11 cellular contexts compared by ENCODE assay signal in the genomic region with DNA sequence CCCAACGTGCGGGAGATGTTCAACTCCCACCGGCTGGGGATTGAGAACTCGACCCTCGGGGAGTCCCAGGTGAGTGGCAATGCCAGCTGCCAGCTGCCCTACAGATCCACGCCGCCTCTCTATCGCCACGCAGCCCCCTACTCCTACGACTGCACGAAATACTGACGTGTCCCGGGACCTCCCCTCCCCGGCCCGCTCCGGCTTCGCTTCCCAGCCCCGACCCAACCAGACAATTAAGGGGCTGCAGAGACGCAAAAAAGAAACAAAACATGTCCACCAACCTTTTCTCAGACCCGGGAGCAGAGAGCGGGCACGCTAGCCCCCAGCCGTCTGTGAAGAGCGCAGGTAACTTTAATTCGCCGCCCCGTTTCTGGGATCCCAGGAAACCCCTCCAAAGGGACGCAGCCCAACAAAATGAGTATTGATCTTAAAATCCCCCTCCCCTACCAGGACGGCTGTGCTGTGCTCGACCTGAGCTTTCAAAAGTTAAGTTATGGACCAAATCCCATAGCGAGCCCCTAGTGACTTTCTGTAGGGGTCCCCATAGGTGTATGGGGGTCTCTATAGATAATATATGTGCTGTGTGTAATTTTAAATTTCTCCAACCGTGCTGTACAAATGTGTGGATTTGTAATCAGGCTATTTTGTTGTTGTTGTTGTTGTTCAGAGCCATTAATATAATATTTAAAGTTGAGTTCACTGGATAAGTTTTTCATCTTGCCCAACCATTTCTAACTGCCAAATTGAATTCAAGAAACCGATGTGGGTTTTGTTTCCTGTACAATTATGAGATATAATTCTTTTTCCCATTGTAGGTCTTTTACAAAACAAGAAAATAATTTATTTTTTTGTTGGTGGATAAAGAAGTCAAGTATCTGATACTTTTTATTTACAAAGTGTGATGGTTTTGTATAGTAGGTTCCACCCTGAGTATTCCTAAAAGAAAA. TPM values are rescaled to one million over a fixed set of nuclear protein-coding genes. Genes with fewer than 3 reads are reported as not detected.
DNase-seq lines count a peak whose midpoint lies in the region; ATAC-seq, FAIRE-seq and TF ChIP-seq lines count a peak whose summit lies in the region.
"Had no signal": no experiment of that assay in that cellular context is flagged by ENCODE, and none has a peak within 500 bp of the region (broad histone marks: within the 10 kb centered on the region; RNA-seq: fewer than 3 reads in every experiment).

No MANE protein-coding gene starts in this region.

- POLR2A ChIA-PET in IMR-90 (lab: Charles Lee; ENCODE audit: unreplicated experiment), result interaction anchor here (0.5 to 0.6 kb wide), 2 partner anchors 9 to 720 kb away, joined by 3 read pairs; no protein-coding TSS in a partner anchor

- H3K36me3 ChIP-seq in IMR-90 (ENCODE audit: control insufficient read depth, insufficient read depth, low read length), result no peaks in the 10 kb centered on the region

- H3K56ac ChIP-seq in IMR-90 (ENCODE audit: extremely low read depth, insufficient read depth, low read length), result peak overlapping the region; percentile 54; the same call in 1 of the 2 replicates

- peak overlapping the region; percentile 76 for H3K18ac ChIP-seq in IMR-90 (ENCODE audit: low read depth, low read length)

- peak overlapping the region; percentile 74; the same call in 1 of the 2 replicates for H2BK120ac ChIP-seq in IMR-90 (ENCODE audit: low read depth, low read length)

- no peak for TF ChIP-seq RAD21 in IMR-90 (IDR thresholded peaks at IDR 0.05; ENCODE audit: low read length)

- peaks cover 8% of the 10 kb centered on the region for H3K4me1 ChIP-seq in IMR-90 (ENCODE audit: control insufficient read depth, insufficient read depth, low read length)

- no peaks in the 10 kb centered on the region for H3K36me3 Mint-ChIP-seq in naive B cell
- H3K36me3 Mint-ChIP-seq: CD8-positive, alpha-beta memory T cell had no signal

- ATAC-seq in IMR-90 (ENCODE audit: low read depth), result no peak
- ATAC-seq in naive B cell (ENCODE audit: low read depth in 2 of 2), result no peak
- no peak for ATAC-seq in HG02973 (IDR thresholded peaks at IDR 0.05; ENCODE audit: unreplicated experiment)

- intact Hi-C loops in IMR-90 (cut with micrococcal nuclease), result loop anchor here (10.0 kb wide), 1 partner anchor 1066 kb away; no protein-coding TSS in a partner anchor

- no peak for TF ChIP-seq CTCF in IMR-90 (conservative IDR thresholded peaks at IDR 0.05; ENCODE audit: low read depth, low read length)

- H2AK5ac ChIP-seq in IMR-90 (ENCODE audit: low read depth, low read length), result peak overlapping the region; percentile 21

- H2AFZ ChIP-seq in IMR-90 (replicated peaks; ENCODE audit: low read length, poor library complexity), result peak overlapping the region; percentile 69

- peak overlapping the region; percentile 97 for H3K4me2 ChIP-seq in IMR-90 (ENCODE audit: low read depth, low read length)

- peaks cover 59 to 81% (median 60%) of the 10 kb centered on the region in 3 donors for H3K27me3 Mint-ChIP-seq in naive B cell

- no peak overlapping the region for H2BK20ac ChIP-seq in IMR-90 (ENCODE audit: low read depth, low read length)

- H3K9me1 ChIP-seq in IMR-90 (ENCODE audit: insufficient read depth, low read length), result peaks cover 2% of the 10 kb centered on the region; the same call in 1 of the 2 replicates

- WGBS in IMR-90 (ENCODE audit: extremely low coverage in 2 of 2, insufficient read length in 1 of 2), 2 experiments, result 10% methylated on average over 9 of the region's 33 CpGs; no CpG with 5 or more reads in 1 of the 2 experiments

- H3K4me1 Mint-ChIP-seq in naive B cell, result peaks cover 9 to 28% (median 23%) of the 10 kb centered on the region in 3 donors

- peak overlapping the region; percentile 98 for H3K9ac ChIP-seq in IMR-90 (ENCODE audit: low read depth, low read length)

- peak overlapping the region in 3 of 6 donors; percentile 69 to 97 (median 85) for H3K27ac Mint-ChIP-seq in naive B cell

- no TSS peak for BruUV-seq in IMR-90 (replicated peaks; lab: Mats Ljungman, UMichigan)

- dilution Hi-C loops in IMR-90 (cut with HindIII; ENCODE audit: low sequenced_read_pairs, unreplicated experiment), result no loop called here

- peaks cover 11 to 39% of the 10 kb centered on the region in 2 experiments for H3K79me1 ChIP-seq in IMR-90 (ENCODE audit: low read depth in 1 of 2, low read length in 2 of 2)

- H3K4ac ChIP-seq in IMR-90 (ENCODE audit: low read depth, low read length), result peak overlapping the region; percentile 86

- FAIRE-seq in A204.1 (lab: Jason Lieb, UNC), result peak; percentile 27
- FAIRE-seq in endometrium (lab: Jason Lieb, UNC), result peak; percentile 18

- H3K27ac ChIP-seq in IMR-90 (ENCODE audit: insufficient read depth, low read length), result peak overlapping the region; percentile 96

- H3K23ac ChIP-seq in IMR-90 (ENCODE audit: low read depth, low read length), result peak overlapping the region; percentile 91

- H2AK9ac ChIP-seq in IMR-90 (replicated peaks; ENCODE audit: low read depth, low read length, poor library complexity), result peak overlapping the region; percentile 84

- H3K4me3 Mint-ChIP-seq in naive B cell, result peak overlapping the region in 5 of 8 donors; percentile 12 to 62 (median 40)

- CTCF ChIA-PET in IMR-90 (lab: Yijun Ruan, JAX), result no interaction called here

- DNase-seq in IMR-90 (no peak), naive B cell (no peak), T1000 (lab: John Stamatoyannopoulos, UW) (no peak), hypothalamus (lab: John Stamatoyannopoulos, UW) (no peak), H4 (ENCODE audit: low spot score) (no peak)
- DNase-seq: CD8-positive, alpha-beta memory T cell; midbrain; NCI-H1930 had no signal

- no peaks in the 10 kb centered on the region for H3K9me3 ChIP-seq in IMR-90 (ENCODE audit: control insufficient read depth, insufficient read depth, low read length)

- H2BK15ac ChIP-seq in IMR-90 (ENCODE audit: low read depth, low read length), result peak overlapping the region; percentile 66; the same call in 1 of the 3 replicates

- peak overlapping the region; percentile 98 for H3K4me3 ChIP-seq in IMR-90 (ENCODE audit: insufficient read depth, low read depth, low read length)

- in situ Hi-C loops in IMR-90 (cut with MboI; ENCODE audit: low sequenced_read_pairs), result loop anchor here (5.0 kb wide), 1 partner anchor 493 kb away; no protein-coding TSS in a partner anchor

- peak overlapping the region; percentile 69 to 83; a peak in 3 of 4 replicates for H4K8ac ChIP-seq in IMR-90 (ENCODE audit: low read depth in 2 of 2, low read length in 2 of 2)

- H4K5ac ChIP-seq in IMR-90 (ENCODE audit: low read depth, low read length), result peak overlapping the region; percentile 69

- peak overlapping the region; percentile 87 for H2BK5ac ChIP-seq in IMR-90 (ENCODE audit: low read depth, low read length, poor library complexity, severe bottlenecking)

- peak overlapping the region; percentile 76 for H4K91ac ChIP-seq in IMR-90 (ENCODE audit: insufficient read depth, low read depth, low read length)

- H4K20me1 ChIP-seq in IMR-90 (ENCODE audit: insufficient read depth, low read length), result 0 out of 2 replicates have a peak, but pooled peaks cover 7% of the 10 kb centered on the region

- TF ChIP-seq POLR2A in IMR-90 (IDR thresholded peaks at IDR 0.05; ENCODE audit: low read depth, low read length), result no peak

- H3K9me3 Mint-ChIP-seq in naive B cell, result peaks cover 0 to 4% (median 0%) of the 10 kb centered on the region in 7 donors
- H3K9me3 Mint-ChIP-seq: CD8-positive, alpha-beta memory T cell had no signal

- peak overlapping the region; percentile 95 for H3K14ac ChIP-seq in IMR-90 (replicated peaks; ENCODE audit: low read depth, low read length)

- no peaks in the 10 kb centered on the region for H3K27me3 ChIP-seq in IMR-90 (ENCODE audit: control insufficient read depth, insufficient read depth, low read length)

TF ChIP-seq in IMR-90, 13 proteins besides CTCF, POLR2A, EP300 and RAD21 (continues in another document):
- no peak for TF ChIP-seq MAZ (IDR thresholded peaks at IDR 0.05; ENCODE audit: borderline replicate concordance, low read depth, low read length)
- no peak for TF ChIP-seq CHD1 (IDR thresholded peaks at IDR 0.05; ENCODE audit: low read depth, low read length)
- no peak for TF ChIP-seq RFX5 (IDR thresholded peaks at IDR 0.05; ENCODE audit: low read depth, low read length)
- no peak for TF ChIP-seq MAFK (IDR thresholded peaks at IDR 0.05; ENCODE audit: low read depth, low read length)
- TF ChIP-seq FOS (IDR thresholded peaks at IDR 0.05; ENCODE audit: low read depth, low read length), result no peak

RNA-seq across cellular contexts. Expression of gene FOXC2, which starts 2.3 kb away (rescaled TPM):
- total RNA-seq in IMR-90 (2012; rRNA removed), result 0.90 and 1.1 TPM in 2 replicates
- polyA plus RNA-seq in IMR-90 (2012; rRNA removed), result 6.4 and 9.2 TPM in 2 replicates
- polyA plus RNA-seq in IMR-90 (2012; cell fraction: cytosol; rRNA removed), result 5.5 and 8.7 TPM in 2 replicates
- 4.3 and 7.4 TPM in 2 replicates for polyA plus RNA-seq in IMR-90 (2012; cell fraction: nucleus; rRNA removed; ENCODE audit: low replicate concordance)
- not detected for polyA plus RNA-seq in naive B cell (ENCODE audit: low read depth in 6 of 6)
- total RNA-seq in H4 (2014; rRNA removed; shearing (Covaris generic)), result 0.12 and 0.60 TPM in 2 replicates
- total RNA-seq: CD8-positive, alpha-beta memory T cell had no signal
- polyA plus RNA-seq: CD8-positive, alpha-beta memory T cell had no signal

RNA-seq across cellular contexts. Expression of gene FOXL1, which starts 9.4 kb away (rescaled TPM):
- 15.2 and 23.9 TPM in 2 replicates for total RNA-seq in IMR-90 (2012; rRNA removed)
- polyA plus RNA-seq in IMR-90 (2012; rRNA removed), result 25.8 and 29.9 TPM in 2 replicates
- 59.6 and 70.0 TPM in 2 replicates for polyA plus RNA-seq in IMR-90 (2012; cell fraction: cytosol; rRNA removed)
- 22.9 and 59.6 TPM in 2 replicates for polyA plus RNA-seq in IMR-90 (2012; cell fraction: nucleus; rRNA removed; ENCODE audit: low replicate concordance)
- not detected for polyA plus RNA-seq in naive B cell (ENCODE audit: low read depth in 6 of 6)
- 0.75 and 0.86 TPM in 2 replicates for total RNA-seq in H4 (2014; rRNA removed; shearing (Covaris generic))
- total RNA-seq: CD8-positive, alpha-beta memory T cell had no signal
- polyA plus RNA-seq: CD8-positive, alpha-beta memory T cell had no signal

RNA-seq across cellular contexts. Expression of gene MTHFSD, which starts 13.9 kb away (rescaled TPM):
- 7.8 and 8.2 TPM in 2 replicates for total RNA-seq in IMR-90 (2012; rRNA removed)
- polyA plus RNA-seq in IMR-90 (2012; rRNA removed) (13.7 and 16.8 TPM in 2 replicates), naive B cell (ENCODE audit: low read depth in 6 of 6) (10 to 100 TPM in 5 of 6 donors, 1 to 10 TPM in 1; 5.6 to 18.6 (median 16.6) TPM)
- 5.6 and 7.9 TPM in 2 replicates for polyA plus RNA-seq in IMR-90 (2012; cell fraction: cytosol; rRNA removed)
- polyA plus RNA-seq in IMR-90 (2012; cell fraction: nucleus; rRNA removed; ENCODE audit: low replicate concordance), result 71.8 and 97.1 TPM in 2 replicates
- 9.6 and 10.0 TPM in 2 replicates for total RNA-seq in H4 (2014; rRNA removed; shearing (Covaris generic))

RNA-seq across cellular contexts. Expression of gene FOXF1, which starts 58.6 kb away (rescaled TPM):
- total RNA-seq in IMR-90 (2012; rRNA removed), result 2.7 and 4.2 TPM in 2 replicates
- polyA plus RNA-seq in IMR-90 (2012; rRNA removed) (33.0 and 34.5 TPM in 2 replicates), naive B cell (ENCODE audit: low read depth in 6 of 6) (not detected)
- 33.7 and 84.8 TPM in 2 replicates for polyA plus RNA-seq in IMR-90 (2012; cell fraction: cytosol; rRNA removed)
- polyA plus RNA-seq in IMR-90 (2012; cell fraction: nucleus; rRNA removed; ENCODE audit: low replicate concordance), result 98.2 and 101 TPM in 2 replicates
- 12.3 and 20.2 TPM in 2 replicates for total RNA-seq in H4 (2014; rRNA removed; shearing (Covaris generic))
- total RNA-seq: CD8-positive, alpha-beta memory T cell had no signal
- polyA plus RNA-seq: CD8-positive, alpha-beta memory T cell had no signal
